Comparison of ENCODE assay signal across 17 cellular contexts in genomic region chr6:169571123-169571962, GRCh38.
DNase-seq lines count a peak whose midpoint lies in the region; ATAC-seq and TF ChIP-seq lines count a peak whose summit lies in the region.
"Had no signal": no experiment of that assay in that cellular context is flagged by ENCODE, and none has a peak within 500 bp of the region (broad histone marks: within the 10 kb centered on the region; RNA-seq: fewer than 3 reads in every experiment).

No MANE protein-coding gene starts in this region.

- H3K4me1 ChIP-seq in foreskin keratinocyte (no peaks in the 10 kb centered on the region), ovary (ENCODE audit: insufficient read depth) (no peaks in the 10 kb centered on the region)
- H3K4me1 ChIP-seq: pancreas had no signal

- TF ChIP-seq CTCF in foreskin keratinocyte (conservative IDR thresholded peaks at IDR 0.05) (no peak), ovary (IDR thresholded peaks at IDR 0.05) (no peak)

- no peak for TF ChIP-seq EP300 in ovary (IDR thresholded peaks at IDR 0.05)

- peak; percentile 34 for ATAC-seq in foreskin keratinocyte
- no peak for ATAC-seq in GM18907 (IDR thresholded peaks at IDR 0.05; ENCODE audit: unreplicated experiment)
- ATAC-seq: activated CD8-positive, alpha-beta memory T cell treated with anti-CD3 and anti-CD28 coated beads, Interleukin-2, amount 10 ng/mL, durations not matched to agents 7 days and 5 days; pancreas had no signal

- 87 to 92% (median 90%) methylated on average over 12 of the region's 12 CpGs for whole genome bisulfite sequencing in ovary, 3 donors

- H3K9me3 ChIP-seq in ovary: no peaks in the 10 kb centered on the region
- H3K9me3 ChIP-seq: pancreas had no signal

- no peaks in the 10 kb centered on the region for H3K36me3 ChIP-seq in ovary
- H3K36me3 ChIP-seq: pancreas had no signal

- H3K4me3 ChIP-seq in ovary: no peak overlapping the region
- H3K4me3 ChIP-seq: pancreas had no signal

- peak; percentile 86 for DNase-seq in A172 (ENCODE audit: low spot score)
- DNase-seq in HT-29 (ENCODE audit: low spot score): peak; percentile 38
- peak; percentile 38 for DNase-seq in amniotic epithelial cell (ENCODE audit: low read depth)
- DNase-seq in foreskin keratinocyte: peak; percentile 35 to 38
- DNase-seq in NCI-H2081 treated with DMSO at 0.1 percent for 48 hours (lab: John Stamatoyannopoulos, UW): no peak
- DNase-seq in cerebellar cortex (ENCODE audit: low spot score): no peak
- no peak for DNase-seq in ovary
- DNase-seq: activated CD4-positive, CD25-positive, alpha-beta regulatory T cell; activated CD8-positive, alpha-beta memory T cell treated with anti-CD3 and anti-CD28 coated beads, Interleukin-2, amount 10 ng/mL, durations not matched to agents 7 days and 5 days; CD4-positive, alpha-beta memory T cell; effector memory CD4-positive, alpha-beta T cell; MM.1S; NCI-H187 treated with DMSO at 0.1 percent for 48 hours; NCI-H526; pancreas had no signal

- intact Hi-C loops in ovary (cut with DNase I): no loop called here

- H3K27me3 ChIP-seq in foreskin keratinocyte (no peaks in the 10 kb centered on the region), ovary (no peaks in the 10 kb centered on the region)
- H3K27me3 ChIP-seq: pancreas had no signal

- no peak for TF ChIP-seq POLR2A in ovary (IDR thresholded peaks at IDR 0.05)

- H3K27ac ChIP-seq in foreskin keratinocyte: no peak overlapping the region
- no peak overlapping the region for H3K27ac ChIP-seq in ovary
- H3K27ac ChIP-seq: HL-60, pancreas had no signal

Comparison
In these comparisons a context has a peak if more than half of its experiments do, and no peak if none do; other contexts are left out.
1. DNase-seq: peak in A172 (single experiment), HT-29 (single experiment), amniotic epithelial cell (single experiment) and foreskin keratinocyte (2 of 2); none in NCI-H2081 treated with DMSO at 0.1 percent for 48 hours (single experiment), cerebellar cortex (single experiment) and ovary (0 of 5).